Comparison of ENCODE assay signal across 1 cellular context in genomic region chr5:92969191-92969780, GRCh38.
TF ChIP-seq lines count a peak whose summit lies in the region.

No MANE protein-coding gene starts in this region.

TF ChIP-seq in HepG2, 621 proteins besides CTCF, POLR2A, EP300 and RAD21 (continued from another document and continues in another):
- TF ChIP-seq CREB3 (CRISPR knock-in tag; IDR thresholded peaks at IDR 0.05) (no peak), ZNF121 (CRISPR knock-in tag; IDR thresholded peaks at IDR 0.05) (no peak; the same call in 1 of the 2 replicates), STAT5B (CRISPR knock-in tag; IDR thresholded peaks at IDR 0.05) (no peak), ZNF724P (CRISPR knock-in tag; IDR thresholded peaks at IDR 0.05; ENCODE audit: borderline replicate concordance) (no peak), ZBTB8A (CRISPR knock-in tag; IDR thresholded peaks at IDR 0.05; ENCODE audit: borderline replicate concordance, low read depth) (no peak), KLF12 (CRISPR knock-in tag; IDR thresholded peaks at IDR 0.05; ENCODE audit: borderline replicate concordance) (no peak), TFDP2 (CRISPR knock-in tag; IDR thresholded peaks at IDR 0.05) (peak; percentile 39; the same call in 1 of the 2 replicates), POGK (CRISPR knock-in tag; conservative IDR thresholded peaks at IDR 0.05) (no peak), PHF21A (CRISPR knock-in tag; IDR thresholded peaks at IDR 0.05) (0 out of 2 replicates have a peak, but pooled peaks have one; percentile 56), ZNF484 (CRISPR knock-in tag; IDR thresholded peaks at IDR 0.05; ENCODE audit: borderline replicate concordance, low read depth) (no peak), THAP7 (CRISPR knock-in tag; IDR thresholded peaks at IDR 0.05) (no peak), CREB1 (IDR thresholded peaks at IDR 0.05) (no peak), CREB1 (CRISPR knock-in tag; IDR thresholded peaks at IDR 0.05) (no peak; the same call in 1 of the 2 replicates), ZNF460 (CRISPR knock-in tag; IDR thresholded peaks at IDR 0.05; ENCODE audit: borderline replicate concordance) (no peak), KLF11 (CRISPR knock-in tag; IDR thresholded peaks at IDR 0.05) (no peak), ZNF496 (CRISPR knock-in tag; IDR thresholded peaks at IDR 0.05; ENCODE audit: insufficient replicate concordance) (no peak), ZSCAN9 (CRISPR knock-in tag; IDR thresholded peaks at IDR 0.05; ENCODE audit: borderline replicate concordance) (no peak), ZNF230 (CRISPR knock-in tag; IDR thresholded peaks at IDR 0.05) (no peak), SP4 (CRISPR knock-in tag; IDR thresholded peaks at IDR 0.05) (no peak), SALL1 (CRISPR knock-in tag; IDR thresholded peaks at IDR 0.05) (peak; percentile 70), FOXM1 (CRISPR knock-in tag; IDR thresholded peaks at IDR 0.05) (no peak), RORA (CRISPR knock-in tag; IDR thresholded peaks at IDR 0.05) (no peak), ZMYM2 (CRISPR knock-in tag; IDR thresholded peaks at IDR 0.05) (peak; percentile 13; the same call in 1 of the 2 replicates), REPIN1 (CRISPR knock-in tag; IDR thresholded peaks at IDR 0.05; ENCODE audit: borderline replicate concordance, low read depth) (no peak), KLF15 (CRISPR knock-in tag; IDR thresholded peaks at IDR 0.05; ENCODE audit: borderline replicate concordance) (no peak), ZSCAN31 (CRISPR knock-in tag; IDR thresholded peaks at IDR 0.05; ENCODE audit: low read depth) (no peak), EZH2 (conservative IDR thresholded peaks at IDR 0.05; ENCODE audit: low read depth, low read length) (no peak), ZMYM4 (CRISPR knock-in tag; IDR thresholded peaks at IDR 0.05) (peak; percentile 58), PHF20 (CRISPR knock-in tag; IDR thresholded peaks at IDR 0.05) (no peak), ZNF205 (CRISPR knock-in tag; IDR thresholded peaks at IDR 0.05) (no peak), PHF5A (CRISPR knock-in tag; IDR thresholded peaks at IDR 0.05; ENCODE audit: low read depth, unreplicated experiment) (no peak), ZNF253 (CRISPR knock-in tag; IDR thresholded peaks at IDR 0.05; ENCODE audit: borderline replicate concordance) (no peak), MTF1 (CRISPR knock-in tag; IDR thresholded peaks at IDR 0.05) (no peak), POLR2G (IDR thresholded peaks at IDR 0.05; ENCODE audit: low read depth, low read length) (no peak), ZUFSP (CRISPR knock-in tag; IDR thresholded peaks at IDR 0.05; ENCODE audit: borderline replicate concordance) (no peak), ZNF670 (CRISPR knock-in tag; IDR thresholded peaks at IDR 0.05; ENCODE audit: borderline replicate concordance) (no peak), TGIF2 (CRISPR knock-in tag; IDR thresholded peaks at IDR 0.05) (0 out of 2 replicates have a peak, but pooled peaks have one; percentile 41), RARG (CRISPR knock-in tag; IDR thresholded peaks at IDR 0.05; ENCODE audit: low read depth) (no peak), RNF219 (CRISPR knock-in tag; IDR thresholded peaks at IDR 0.05) (no peak), ZNF556 (CRISPR knock-in tag; IDR thresholded peaks at IDR 0.05; ENCODE audit: borderline replicate concordance) (no peak), ZNF83 (CRISPR knock-in tag; IDR thresholded peaks at IDR 0.05; ENCODE audit: borderline replicate concordance) (no peak), ZNF350 (CRISPR knock-in tag; IDR thresholded peaks at IDR 0.05; ENCODE audit: borderline replicate concordance, low read depth) (no peak), ZNF20 (CRISPR knock-in tag; IDR thresholded peaks at IDR 0.05) (no peak), YY1 (IDR thresholded peaks at IDR 0.05; ENCODE audit: insufficient read depth, insufficient replicate concordance, low read depth, low read length) (no peak), ZNF879 (CRISPR knock-in tag; IDR thresholded peaks at IDR 0.05) (no peak)
- TF ChIP-seq, protein P1, sequence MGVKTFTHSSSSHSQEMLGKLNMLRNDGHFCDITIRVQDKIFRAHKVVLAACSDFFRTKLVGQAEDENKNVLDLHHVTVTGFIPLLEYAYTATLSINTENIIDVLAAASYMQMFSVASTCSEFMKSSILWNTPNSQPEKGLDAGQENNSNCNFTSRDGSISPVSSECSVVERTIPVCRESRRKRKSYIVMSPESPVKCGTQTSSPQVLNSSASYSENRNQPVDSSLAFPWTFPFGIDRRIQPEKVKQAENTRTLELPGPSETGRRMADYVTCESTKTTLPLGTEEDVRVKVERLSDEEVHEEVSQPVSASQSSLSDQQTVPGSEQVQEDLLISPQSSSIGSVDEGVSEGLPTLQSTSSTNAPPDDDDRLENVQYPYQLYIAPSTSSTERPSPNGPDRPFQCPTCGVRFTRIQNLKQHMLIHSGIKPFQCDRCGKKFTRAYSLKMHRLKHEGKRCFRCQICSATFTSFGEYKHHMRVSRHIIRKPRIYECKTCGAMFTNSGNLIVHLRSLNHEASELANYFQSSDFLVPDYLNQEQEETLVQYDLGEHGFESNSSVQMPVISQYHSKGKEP (CRISPR knock-in tag; IDR thresholded peaks at IDR 0.05) = no peak
- TF ChIP-seq, protein P2, sequence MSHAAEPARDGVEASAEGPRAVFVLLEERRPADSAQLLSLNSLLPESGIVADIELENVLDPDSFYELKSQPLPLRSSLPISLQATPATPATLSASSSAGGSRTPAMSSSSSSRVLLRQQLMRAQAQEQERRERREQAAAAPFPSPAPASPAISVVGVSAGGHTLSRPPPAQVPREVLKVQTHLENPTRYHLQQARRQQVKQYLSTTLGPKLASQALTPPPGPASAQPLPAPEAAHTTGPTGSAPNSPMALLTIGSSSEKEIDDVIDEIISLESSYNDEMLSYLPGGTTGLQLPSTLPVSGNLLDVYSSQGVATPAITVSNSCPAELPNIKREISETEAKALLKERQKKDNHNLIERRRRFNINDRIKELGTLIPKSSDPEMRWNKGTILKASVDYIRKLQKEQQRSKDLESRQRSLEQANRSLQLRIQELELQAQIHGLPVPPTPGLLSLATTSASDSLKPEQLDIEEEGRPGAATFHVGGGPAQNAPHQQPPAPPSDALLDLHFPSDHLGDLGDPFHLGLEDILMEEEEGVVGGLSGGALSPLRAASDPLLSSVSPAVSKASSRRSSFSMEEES (CRISPR knock-in tag; IDR thresholded peaks at IDR 0.05) = peak; percentile 73; the same call in 1 of the 2 replicates
- TF ChIP-seq, protein P3, sequence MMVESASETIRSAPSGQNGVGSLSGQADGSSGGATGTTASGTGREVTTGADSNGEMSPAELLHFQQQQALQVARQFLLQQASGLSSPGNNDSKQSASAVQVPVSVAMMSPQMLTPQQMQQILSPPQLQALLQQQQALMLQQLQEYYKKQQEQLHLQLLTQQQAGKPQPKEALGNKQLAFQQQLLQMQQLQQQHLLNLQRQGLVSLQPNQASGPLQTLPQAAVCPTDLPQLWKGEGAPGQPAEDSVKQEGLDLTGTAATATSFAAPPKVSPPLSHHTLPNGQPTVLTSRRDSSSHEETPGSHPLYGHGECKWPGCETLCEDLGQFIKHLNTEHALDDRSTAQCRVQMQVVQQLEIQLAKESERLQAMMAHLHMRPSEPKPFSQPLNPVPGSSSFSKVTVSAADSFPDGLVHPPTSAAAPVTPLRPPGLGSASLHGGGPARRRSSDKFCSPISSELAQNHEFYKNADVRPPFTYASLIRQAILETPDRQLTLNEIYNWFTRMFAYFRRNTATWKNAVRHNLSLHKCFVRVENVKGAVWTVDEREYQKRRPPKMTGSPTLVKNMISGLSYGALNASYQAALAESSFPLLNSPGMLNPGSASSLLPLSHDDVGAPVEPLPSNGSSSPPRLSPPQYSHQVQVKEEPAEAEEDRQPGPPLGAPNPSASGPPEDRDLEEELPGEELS (CRISPR knock-in tag; IDR thresholded peaks at IDR 0.05) = no peak
